In the genomic region with DNA sequence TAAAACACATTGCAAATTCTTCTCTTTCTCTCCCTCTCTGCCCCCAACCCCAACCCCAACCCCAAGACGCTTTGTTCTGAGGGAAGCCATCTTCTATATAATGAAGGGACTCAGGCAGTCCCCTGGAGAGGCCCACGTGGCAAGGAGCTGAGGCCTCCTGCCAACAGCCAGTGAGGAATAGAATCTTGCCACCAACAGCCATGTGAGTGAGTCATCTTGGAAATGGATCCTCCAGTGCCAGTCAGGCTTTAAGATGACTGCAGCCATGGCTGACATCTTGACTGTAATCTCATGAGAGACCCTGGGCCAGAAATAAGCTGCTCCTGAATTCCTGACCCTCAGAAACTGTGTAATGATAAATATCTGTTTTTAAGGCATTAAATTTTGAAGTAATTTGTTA, we compare ENCODE assay signal across 25 cellular contexts.
A peak's percentile ranks its signal among the peaks of the same experiment; 100 is the strongest.
DNase-seq lines count a peak whose midpoint lies in the region; ATAC-seq and TF ChIP-seq lines count a peak whose summit lies in the region.
"Had no signal": no experiment of that assay in that cellular context is flagged by ENCODE, and none has a peak within 500 bp of the region (broad histone marks: within the 10 kb centered on the region; RNA-seq: fewer than 3 reads in every experiment).

No MANE protein-coding gene starts in this region.

- no peaks in the 10 kb centered on the region for H3F3A ChIP-seq in GM23248 (ENCODE audit: insufficient read depth)

- H3K4me3 ChIP-seq in GM23248 (no peak overlapping the region), MG63 (no peak overlapping the region), colonic mucosa (no peak overlapping the region), psoas muscle (no peak overlapping the region), osteoblast (ENCODE audit: insufficient read depth, low read length) (no peak overlapping the region), ovary (no peak overlapping the region)
- H3K4me3 ChIP-seq: breast epithelium, mucosa of descending colon, prostate gland, uterus had no signal

- H3K4me2 ChIP-seq in GM23248 (ENCODE audit: unreplicated experiment): no peak overlapping the region
- H3K4me2 ChIP-seq in osteoblast (ENCODE audit: insufficient read depth, low read length): no peak overlapping the region

- DNase-seq in GM23248 (peak; percentile 9), MG63 (peak; percentile 75), colonic mucosa (peak; percentile 4), psoas muscle (peak in 1 of 2 donors; percentile 14), osteoblast (ENCODE audit: insufficient read length, low spot score, missing footprints) (no peak), ovary (no peak), posterior vena cava (ENCODE audit: low spot score) (no peak)
- DNase-seq: activated gamma-delta T cell treated with Interleukin-2 at 50 U/mL for 16 hours; activated T-cell treated with anti-CD3 and anti-CD28 coated beads, Interleukin-2, amount 50 U/mL, for 1 hour; CD4-positive, alpha-beta memory T cell; cortex of kidney; DMS53; hippocampal formation; islet precursor cell; MM.1S; mucosa of descending colon; NCI-H1436; NCI-H524 treated with DMSO at 0.1 percent for 48 hours; small intestine; stimulated activated naive B cell treated with anti-CD40 and anti-IgM and Interleukin-4, amounts not matched to agents 10 μg/mL and 1 μg/mL and 100 μg/mL, for 72 hours; uterus had no signal

- H3K9ac ChIP-seq in GM23248 (no peak overlapping the region), colonic mucosa (ENCODE audit: low read depth in 2 of 2, low read length in 2 of 2) (no peak overlapping the region)

- no peak overlapping the region for H3K27ac ChIP-seq in GM23248
- H3K27ac ChIP-seq in colonic mucosa: no peak overlapping the region
- H3K27ac ChIP-seq in psoas muscle: no peak overlapping the region
- no peak overlapping the region for H3K27ac ChIP-seq in osteoblast (ENCODE audit: low read depth, low read length)
- no peak overlapping the region for H3K27ac ChIP-seq in ovary
- H3K27ac ChIP-seq: breast epithelium, prostate gland, uterus had no signal

- H3K9me2 ChIP-seq in GM23248 (ENCODE audit: insufficient read depth): no peaks in the 10 kb centered on the region

- H3K36me3 ChIP-seq in GM23248 (ENCODE audit: low read depth): no peaks in the 10 kb centered on the region
- no peaks in the 10 kb centered on the region for H3K36me3 ChIP-seq in MG63
- no peaks in the 10 kb centered on the region for H3K36me3 ChIP-seq in colonic mucosa
- no peaks in the 10 kb centered on the region for H3K36me3 ChIP-seq in psoas muscle (ENCODE audit: insufficient read depth in 1 of 2, low read depth in 1 of 2)
- no peaks in the 10 kb centered on the region for H3K36me3 ChIP-seq in osteoblast (ENCODE audit: insufficient read depth, low read length)
- H3K36me3 ChIP-seq in ovary: no peaks in the 10 kb centered on the region
- H3K36me3 ChIP-seq: breast epithelium, prostate gland, uterus had no signal

- no peaks in the 10 kb centered on the region for H4K20me1 ChIP-seq in GM23248 (ENCODE audit: insufficient read depth)
- no peaks in the 10 kb centered on the region for H4K20me1 ChIP-seq in osteoblast (ENCODE audit: insufficient read depth, low read length)

- H3K9me3 ChIP-seq in GM23248 (ENCODE audit: low read depth): no peaks in the 10 kb centered on the region
- no peaks in the 10 kb centered on the region for H3K9me3 ChIP-seq in MG63
- no peaks in the 10 kb centered on the region for H3K9me3 ChIP-seq in colonic mucosa
- H3K9me3 ChIP-seq in psoas muscle: no peaks in the 10 kb centered on the region
- H3K9me3 ChIP-seq in osteoblast (ENCODE audit: low read depth, low read length): no peaks in the 10 kb centered on the region
- no peaks in the 10 kb centered on the region for H3K9me3 ChIP-seq in ovary
- H3K9me3 ChIP-seq: breast epithelium, mucosa of descending colon, prostate gland, uterus had no signal

- TF ChIP-seq POLR2A in ovary (IDR thresholded peaks at IDR 0.05): no peak

- 38 to 45% methylated on average over 2 of the region's 2 CpGs for WGBS in GM23248 (ENCODE audit: low coverage in 1 of 2, low lambda C conversion rate in 2 of 2, missing lambda C conversion rate in 2 of 2), 2 experiments
- 54 to 60% (median 54%) methylated on average over 2 of the region's 2 CpGs for WGBS in psoas muscle, 3 donors
- WGBS in ovary, 3 donors: 76 to 80% (median 79%) methylated on average over 2 of the region's 2 CpGs

- no peak for TF ChIP-seq EP300 in ovary (IDR thresholded peaks at IDR 0.05)

- no peaks in the 10 kb centered on the region for H3K27me3 ChIP-seq in GM23248 (replicated peaks; ENCODE audit: insufficient read depth)
- H3K27me3 ChIP-seq in MG63: no peaks in the 10 kb centered on the region
- no peaks in the 10 kb centered on the region for H3K27me3 ChIP-seq in colonic mucosa
- no peaks in the 10 kb centered on the region for H3K27me3 ChIP-seq in psoas muscle (ENCODE audit: insufficient read depth in 3 of 3, low read length in 2 of 3)
- H3K27me3 ChIP-seq in osteoblast (ENCODE audit: insufficient read depth, low read length): no peaks in the 10 kb centered on the region
- no peaks in the 10 kb centered on the region for H3K27me3 ChIP-seq in ovary
- H3K27me3 ChIP-seq: breast epithelium, uterus had no signal

- in situ Hi-C loops in GM23248 (cut with MboI): no loop called here

- intact Hi-C loops in colonic mucosa (cut with DNase I) (no loop called here), psoas muscle (cut with DNase I) (no loop called here), ovary (cut with DNase I) (no loop called here), posterior vena cava (cut with DNase I) (no loop called here)

- no peak overlapping the region for H2AFZ ChIP-seq in GM23248
- no peak overlapping the region for H2AFZ ChIP-seq in osteoblast (ENCODE audit: low read length)

- H3K4me1 ChIP-seq in GM23248 (ENCODE audit: insufficient read depth): no peaks in the 10 kb centered on the region
- no peaks in the 10 kb centered on the region for H3K4me1 ChIP-seq in colonic mucosa
- no peaks in the 10 kb centered on the region for H3K4me1 ChIP-seq in psoas muscle
- no peaks in the 10 kb centered on the region for H3K4me1 ChIP-seq in osteoblast (ENCODE audit: insufficient read depth, low read length)
- no peaks in the 10 kb centered on the region for H3K4me1 ChIP-seq in ovary (ENCODE audit: insufficient read depth)
- H3K4me1 ChIP-seq: breast epithelium, prostate gland, uterus had no signal

- TF ChIP-seq CTCF in colonic mucosa (IDR thresholded peaks at IDR 0.05) (no peak), psoas muscle (IDR thresholded peaks at IDR 0.05) (no peak), osteoblast (IDR thresholded peaks at IDR 0.05; ENCODE audit: extremely low read depth, low read depth, low read length) (no peak), ovary (IDR thresholded peaks at IDR 0.05) (no peak)

- H3K79me2 ChIP-seq in GM23248 (ENCODE audit: insufficient read depth): no peaks in the 10 kb centered on the region
- no peaks in the 10 kb centered on the region for H3K79me2 ChIP-seq in osteoblast (ENCODE audit: insufficient read depth, low read length)

- peak; percentile 63 to 82 (median 70) for ATAC-seq in psoas muscle
- no peak for ATAC-seq in GM21515 (IDR thresholded peaks at IDR 0.05; ENCODE audit: unreplicated experiment)
- ATAC-seq: activated CD4-positive, CD25-positive, alpha-beta regulatory T cell treated with anti-CD3 and anti-CD28 coated beads, Interleukin-2, amount 50 U/mL, for 24 hours; mucosa of descending colon; stimulated activated naive B cell treated with anti-CD40 and anti-IgM and Interleukin-4, amounts not matched to agents 10 μg/mL and 1 μg/mL and 100 μg/mL, for 72 hours had no signal

Comparison
In these comparisons a context has a peak if more than half of its experiments do, and no peak if none do; other contexts are left out.
1. DNase-seq: peak in GM23248 (single experiment), MG63 (single experiment) and colonic mucosa (single experiment); none in osteoblast (single experiment), ovary (0 of 5) and posterior vena cava (single experiment).